Comparison of ENCODE assay signal across 18 cellular contexts in the genomic region with DNA sequence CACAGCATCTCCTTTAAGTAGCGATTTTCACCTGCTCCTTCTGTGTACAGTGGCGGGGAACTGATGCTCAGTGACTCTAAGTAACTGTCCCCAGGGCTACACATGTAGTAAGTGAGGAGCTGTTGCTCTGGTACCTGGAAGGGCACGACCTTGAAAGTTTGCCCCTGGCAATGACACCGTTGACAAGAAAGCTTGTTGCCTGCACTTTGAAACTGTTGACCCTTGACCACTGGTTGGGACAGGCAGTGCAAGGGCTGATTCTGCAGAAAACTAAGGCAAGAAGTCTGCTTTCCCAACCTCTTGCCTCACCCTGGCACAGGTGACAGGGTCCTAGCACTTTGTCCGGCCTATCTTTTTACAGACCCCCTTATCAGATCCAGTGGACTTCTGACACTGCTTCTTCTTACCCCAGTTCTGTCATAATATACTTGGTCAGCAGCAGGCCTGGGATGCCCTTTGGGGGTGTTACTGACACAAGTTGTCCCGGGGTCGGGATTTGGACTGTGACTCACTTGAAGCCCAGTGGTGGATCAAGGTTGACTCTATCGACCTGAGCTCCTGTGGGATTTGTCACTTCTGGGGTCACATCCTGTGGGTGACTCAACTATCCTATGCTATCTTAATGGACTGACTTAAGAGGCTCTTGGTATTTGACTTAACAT. TPM values are rescaled to one million over a fixed set of nuclear protein-coding genes. Genes with fewer than 3 reads are reported as not detected.
A peak's percentile ranks its signal among the peaks of the same experiment; 100 is the strongest.
DNase-seq lines count a peak whose midpoint lies in the region; ATAC-seq and TF ChIP-seq lines count a peak whose summit lies in the region.
"Had no signal": no experiment of that assay in that cellular context is flagged by ENCODE, and none has a peak within 500 bp of the region (broad histone marks: within the 10 kb centered on the region; RNA-seq: fewer than 3 reads in every experiment).

No MANE protein-coding gene starts in this region.

- H3K9me3 Mint-ChIP-seq in CD4-positive, alpha-beta memory T cell: no peaks in the 10 kb centered on the region
- no peaks in the 10 kb centered on the region for H3K9me3 Mint-ChIP-seq in progenitor cell of endocrine pancreas (ENCODE audit: low read depth)

- H3K4me3 Mint-ChIP-seq in CD4-positive, alpha-beta memory T cell: peak overlapping the region in 5 of 8 donors; percentile 33 to 65 (median 41)
- no peak overlapping the region for H3K4me3 Mint-ChIP-seq in progenitor cell of endocrine pancreas (ENCODE audit: low read depth)

- no peak for DNase-seq in CD4-positive, alpha-beta memory T cell
- peak; percentile 37 for DNase-seq in HT-29 (ENCODE audit: low spot score)
- peak; percentile 33 for DNase-seq in brain microvascular endothelial cell
- DNase-seq in AG20443 (ENCODE audit: low spot score): no peak
- no peak for DNase-seq in progenitor cell of endocrine pancreas (ENCODE audit: low spot score, unreplicated experiment)
- DNase-seq: activated CD4-positive, alpha-beta T cell treated with anti-CD3 and anti-CD28 coated beads, Interleukin-2, amount 50 U/mL, for 1 hour; activated naive CD4-positive, alpha-beta T cell; AML-193; esophagus squamous epithelium; H7; midbrain; RPMI8226; stimulated activated CD4-positive, alpha-beta T cell treated with anti-CD3 and anti-CD28 coated beads, Interleukin-2, amount 100 ng/mL, for 24 hours; T-helper 2 cell had no signal

- no peak for TF ChIP-seq CTCF in brain microvascular endothelial cell (IDR thresholded peaks at IDR 0.05; ENCODE audit: low read depth, low read length, missing control alignments)
- no peak for TF ChIP-seq CTCF in progenitor cell of endocrine pancreas (IDR thresholded peaks at IDR 0.05; ENCODE audit: unreplicated experiment)

- H3K27ac ChIP-seq in CD4-positive, alpha-beta memory T cell (ENCODE audit: low read depth, low read length): no peak overlapping the region
- H3K27ac ChIP-seq in brain microvascular endothelial cell: no peak overlapping the region
- peak overlapping the region; percentile 39 for H3K27ac ChIP-seq in muscle layer of duodenum (ENCODE audit: low read length)
- H3K27ac ChIP-seq: esophagus squamous epithelium had no signal

- CTCF ChIA-PET in CD4-positive, alpha-beta memory T cell (lab: Charles Lee; ENCODE audit: partially characterized antibody): no interaction called here

- ATAC-seq in HG02610 (IDR thresholded peaks at IDR 0.05; ENCODE audit: unreplicated experiment): no peak
- ATAC-seq in HG03520 (IDR thresholded peaks at IDR 0.05; ENCODE audit: unreplicated experiment): no peak

- POLR2A ChIA-PET in CD4-positive, alpha-beta memory T cell (lab: Charles Lee; ENCODE audit: partially characterized antibody): interaction anchor here (0.6 to 0.9 kb wide), 2 partner anchors 9 to 239 kb away, joined by 3 read pairs; no protein-coding TSS in a partner anchor

- in situ Hi-C loops in brain microvascular endothelial cell (cut with HindIII; ENCODE audit: low pct_ligation_motif_present, low sequenced_read_pairs): no loop called here

- H3K27ac Mint-ChIP-seq in CD4-positive, alpha-beta memory T cell: peak overlapping the region in 6 of 7 donors; percentile 15 to 80 (median 60)
- H3K27ac Mint-ChIP-seq in progenitor cell of endocrine pancreas: no peak overlapping the region

- H3K36me3 ChIP-seq in CD4-positive, alpha-beta memory T cell (ENCODE audit: insufficient read depth, low read length): peaks cover 4% of the 10 kb centered on the region
- H3K36me3 ChIP-seq in brain microvascular endothelial cell (replicated peaks): no peaks in the 10 kb centered on the region
- no peaks in the 10 kb centered on the region for H3K36me3 ChIP-seq in muscle layer of duodenum (ENCODE audit: control insufficient read depth in 1 of 2, insufficient read depth in 2 of 2, low read length in 2 of 2)
- H3K36me3 ChIP-seq: esophagus squamous epithelium had no signal

- no peaks in the 10 kb centered on the region for H3K27me3 ChIP-seq in CD4-positive, alpha-beta memory T cell (ENCODE audit: insufficient read depth, low read length)
- no peaks in the 10 kb centered on the region for H3K27me3 ChIP-seq in brain microvascular endothelial cell (replicated peaks)
- no peaks in the 10 kb centered on the region for H3K27me3 ChIP-seq in muscle layer of duodenum (ENCODE audit: low read depth, low read length)
- H3K27me3 ChIP-seq: esophagus squamous epithelium had no signal

- H3K36me3 Mint-ChIP-seq in CD4-positive, alpha-beta memory T cell: peaks cover 22 to 49% of the 10 kb centered on the region in 2 donors
- no peaks in the 10 kb centered on the region for H3K36me3 Mint-ChIP-seq in progenitor cell of endocrine pancreas (ENCODE audit: insufficient read depth)

- no peaks in the 10 kb centered on the region for H3K9me3 ChIP-seq in CD4-positive, alpha-beta memory T cell (ENCODE audit: control insufficient read depth in 1 of 2, low read length in 2 of 2)
- no peaks in the 10 kb centered on the region for H3K9me3 ChIP-seq in muscle layer of duodenum (ENCODE audit: control insufficient read depth in 1 of 2, low read length in 2 of 2)
- H3K9me3 ChIP-seq: esophagus squamous epithelium had no signal

- H3K4me1 ChIP-seq in CD4-positive, alpha-beta memory T cell (ENCODE audit: insufficient read depth, low read length): peaks cover 58% of the 10 kb centered on the region
- peaks cover 6 to 8% of the 10 kb centered on the region in 2 donors for H3K4me1 ChIP-seq in muscle layer of duodenum (ENCODE audit: control insufficient read depth in 1 of 2, insufficient read depth in 2 of 2, low read length in 2 of 2)

- intact Hi-C loops in CD4-positive, alpha-beta memory T cell (cut with micrococcal nuclease): loop anchor here (5.0 to 10.0 kb wide), 4 partner anchors 37 to 197 kb away; partner anchors contain the start of genes GPAM, VTI1A and ZDHHC6

- no peaks in the 10 kb centered on the region for H3K27me3 Mint-ChIP-seq in CD4-positive, alpha-beta memory T cell
- peaks cover 5% of the 10 kb centered on the region for H3K27me3 Mint-ChIP-seq in progenitor cell of endocrine pancreas

- no peak overlapping the region for H3K4me3 ChIP-seq in CD4-positive, alpha-beta memory T cell (ENCODE audit: low read length in 2 of 2)
- H3K4me3 ChIP-seq in brain microvascular endothelial cell (ENCODE audit: low read depth, low read length) (no peak overlapping the region), muscle layer of duodenum (ENCODE audit: low read depth in 1 of 2, low read length in 2 of 2) (peak overlapping the region in 1 of 2 donors; percentile 16)
- H3K4me3 ChIP-seq: esophagus squamous epithelium had no signal

- peaks cover 58 to 92% (median 72%) of the 10 kb centered on the region in 4 donors for H3K4me1 Mint-ChIP-seq in CD4-positive, alpha-beta memory T cell
- H3K4me1 Mint-ChIP-seq in progenitor cell of endocrine pancreas (ENCODE audit: low read depth): peaks cover 28% of the 10 kb centered on the region

RNA-seq across cellular contexts. Expression of gene ACSL5, which starts 5.8 kb away (rescaled TPM):
- 10 to 100 TPM; 51.8 to 53.8 TPM for total RNA-seq in CD4-positive, alpha-beta memory T cell
- 10 to 100 TPM; 62.2 to 83.8 TPM for polyA plus RNA-seq in CD4-positive, alpha-beta memory T cell
- 122 and 133 TPM in 2 replicates for total RNA-seq in HT-29 (2014; rRNA removed; shearing (Covaris generic))
- total RNA-seq in progenitor cell of endocrine pancreas: 0.22 and 0.33 TPM in 2 replicates
- total RNA-seq: NCI-H460 had no signal

Comparison
In these comparisons a context has a peak if more than half of its experiments do, and no peak if none do; other contexts are left out.
1. DNase-seq: peak in HT-29 (single experiment) and brain microvascular endothelial cell (single experiment); none in CD4-positive, alpha-beta memory T cell (0 of 5), AG20443 (single experiment) and progenitor cell of endocrine pancreas (single experiment).
2. RNA of gene ACSL5, which starts 5.8 kb away (total RNA-seq): 122 to 133 TPM in HT-29 and 51.8 to 53.8 TPM in CD4-positive, alpha-beta memory T cell; 0.22 to 0.33 TPM in progenitor cell of endocrine pancreas; every median in the first group is over 10 times any median in the second.